In genomic region chr7:150753826-150754603, GRCh38 we compare ENCODE assay signal across 8 cellular contexts. TPM values are rescaled to one million over a fixed set of nuclear protein-coding genes. Genes with fewer than 3 reads are reported as not detected.
A peak's percentile ranks its signal among the peaks of the same experiment; 100 is the strongest.
DNase-seq lines count a peak whose midpoint lies in the region; ATAC-seq, FAIRE-seq and TF ChIP-seq lines count a peak whose summit lies in the region.

No MANE protein-coding gene starts in this region.

- DNase-seq in MCF 10A (ENCODE audit: unreplicated experiment) (peak; percentile 20), breast epithelium (ENCODE audit: low spot score in 2 of 2) (no peak), MG63 (peak; percentile 46), amniotic epithelial cell (ENCODE audit: low read depth) (peak; percentile 5), pancreas (no peak), tibial nerve (ENCODE audit: low spot score in 2 of 2) (no peak), globus pallidus (ENCODE audit: low spot score) (no peak), T1000 (lab: John Stamatoyannopoulos, UW) (no peak)

- no peaks in the 10 kb centered on the region for H3K4me1 Mint-ChIP-seq in MCF 10A (ENCODE audit: insufficient read depth, unreplicated experiment)

- CTCF ChIA-PET in MCF 10A (lab: Yijun Ruan, JAX): interaction anchor here (0.6 kb wide), 1 partner anchor 186 kb away, joined by 5 read pairs; no protein-coding TSS in a partner anchor

- TF ChIP-seq POLR2A in breast epithelium (IDR thresholded peaks at IDR 0.05) (no peak), tibial nerve (IDR thresholded peaks at IDR 0.05) (no peak)

- TF ChIP-seq CTCF in MCF 10A (IDR thresholded peaks at IDR 0.05; ENCODE audit: unreplicated experiment) (no peak), breast epithelium (IDR thresholded peaks at IDR 0.05) (no peak), pancreas (IDR thresholded peaks at IDR 0.05) (no peak), tibial nerve (IDR thresholded peaks at IDR 0.05) (no peak)

- H3K4me1 ChIP-seq in breast epithelium (no peaks in the 10 kb centered on the region), pancreas (peaks cover 0 to 8% (median 0%) of the 10 kb centered on the region in 3 donors), tibial nerve (peaks cover 0 to 3% (median 0%) of the 10 kb centered on the region in 4 donors)

- H3K36me3 ChIP-seq in breast epithelium (no peaks in the 10 kb centered on the region), MG63 (no peaks in the 10 kb centered on the region), pancreas (no peaks in the 10 kb centered on the region), tibial nerve (no peaks in the 10 kb centered on the region)

- no peaks in the 10 kb centered on the region for H3K9me3 Mint-ChIP-seq in MCF 10A (ENCODE audit: unreplicated experiment)

- peaks cover 4% of the 10 kb centered on the region for H3K27me3 Mint-ChIP-seq in MCF 10A (ENCODE audit: insufficient read depth, unreplicated experiment)

- ATAC-seq in pancreas: peak; percentile 58 to 75 (median 72)

- 35 to 42% methylated on average over 3 of the region's 3 CpGs for WGBS in pancreas, 2 donors
- WGBS in tibial nerve, 2 donors: 27 to 39% methylated on average over 3 of the region's 3 CpGs

- H3K9me3 ChIP-seq in breast epithelium: no peaks in the 10 kb centered on the region
- H3K9me3 ChIP-seq in MG63: no peaks in the 10 kb centered on the region
- H3K9me3 ChIP-seq in pancreas: no peaks in the 10 kb centered on the region
- H3K9me3 ChIP-seq in tibial nerve: no peaks in the 10 kb centered on the region

- BruUV-seq in MCF 10A (replicated peaks; lab: Mats Ljungman, UMichigan): no TSS peak

- no peak overlapping the region for H3K27ac ChIP-seq in breast epithelium
- no peak overlapping the region for H3K27ac ChIP-seq in pancreas
- no peak overlapping the region for H3K27ac ChIP-seq in tibial nerve

- H3K27me3 ChIP-seq in breast epithelium (no peaks in the 10 kb centered on the region), MG63 (no peaks in the 10 kb centered on the region), pancreas (no peaks in the 10 kb centered on the region), tibial nerve (no peaks in the 10 kb centered on the region)

- intact Hi-C loops in MCF 10A (cut with micrococcal nuclease) (loop anchor here (10.0 kb wide), 1 partner anchor 469 kb away; no protein-coding TSS in a partner anchor), breast epithelium (cut with DNase I; ENCODE audit: low total_unique reads) (loop anchor here (1.0 kb wide), 1 partner anchor 9 kb away; no protein-coding TSS in a partner anchor), pancreas (cut with DNase I) (no loop called here)

- FAIRE-seq in pancreas (lab: Jason Lieb, UNC): no peak

- no peak overlapping the region for H3K4me3 Mint-ChIP-seq in MCF 10A (ENCODE audit: unreplicated experiment)

- no peaks in the 10 kb centered on the region for H3K36me3 Mint-ChIP-seq in MCF 10A (ENCODE audit: insufficient read depth, unreplicated experiment)

- POLR2A ChIA-PET in MCF 10A (lab: Yijun Ruan, JAX): no interaction called here

- H3K4me3 ChIP-seq in breast epithelium (no peak overlapping the region), MG63 (no peak overlapping the region), pancreas (no peak overlapping the region), tibial nerve (no peak overlapping the region)

- no peak overlapping the region for H3K27ac Mint-ChIP-seq in MCF 10A (ENCODE audit: low read depth, unreplicated experiment)

- no peak for TF ChIP-seq EP300 in tibial nerve (IDR thresholded peaks at IDR 0.05)

RNA-seq across cellular contexts. Expression of gene GIMAP5, which starts 16.8 kb away (rescaled TPM):
- not detected in 2 replicates for total RNA-seq in MCF 10A (2022)
- total RNA-seq in breast epithelium: 10 to 100 TPM; 18.7 to 36.0 (median 30.5) TPM
- not detected in 2 replicates for total RNA-seq in MG63 (2014; rRNA removed; shearing (Covaris generic); ENCODE audit: low replicate concordance)
- total RNA-seq in pancreas: 1 to 10 TPM in 5 of 6 donors, under 1 TPM in 1; 0.83 to 4.1 (median 2.8) TPM
- polyA plus RNA-seq in pancreas: 10 to 100 TPM in 1 of 2 donors, 1 to 10 TPM in 1; 7.6 to 17.3 TPM
- total RNA-seq in tibial nerve: 10 to 100 TPM; 22.0 to 36.7 (median 33.4) TPM

RNA-seq across cellular contexts. Expression of gene GIMAP1, which starts 37.6 kb away (rescaled TPM):
- total RNA-seq in MCF 10A (2022) (not detected in 2 replicates), breast epithelium (1 to 10 TPM; 3.5 to 9.0 (median 6.6) TPM), pancreas (1 to 10 TPM in 2 of 6 donors, under 1 TPM in 4; 0.39 to 1.5 (median 0.84) TPM), tibial nerve (10 to 100 TPM in 1 of 4 donors, 1 to 10 TPM in 3; 4.0 to 10.4 (median 8.4) TPM)
- not detected in 2 replicates for total RNA-seq in MG63 (2014; rRNA removed; shearing (Covaris generic); ENCODE audit: low replicate concordance)
- 1 to 10 TPM; 1.5 to 2.0 TPM for polyA plus RNA-seq in pancreas

RNA-seq across cellular contexts. Expression of gene TMEM176B, which starts 46.1 kb away (rescaled TPM):
- 0.42 TPM in 1 of 2 replicates, not detected in the other for total RNA-seq in MCF 10A (2022)
- 100 to 1,000 TPM in 1 of 3 donors, 10 to 100 TPM in 2; 49.1 to 105 (median 75.5) TPM for total RNA-seq in breast epithelium
- 0.23 TPM in 1 of 2 replicates, not detected in the other for total RNA-seq in MG63 (2014; rRNA removed; shearing (Covaris generic); ENCODE audit: low replicate concordance)
- total RNA-seq in pancreas: 10 to 100 TPM; 20.9 to 41.2 (median 30.5) TPM
- polyA plus RNA-seq in pancreas: 10 to 100 TPM; 16.4 to 83.9 TPM
- total RNA-seq in tibial nerve: 10 to 100 TPM; 33.9 to 83.1 (median 63.2) TPM

RNA-seq across cellular contexts. Expression of gene TMEM176A, which starts 46.6 kb away (rescaled TPM):
- total RNA-seq in MCF 10A (2022) (not detected in 2 replicates), breast epithelium (10 to 100 TPM; 28.3 to 66.5 (median 42.6) TPM), pancreas (10 to 100 TPM; 13.8 to 27.7 (median 17.7) TPM), tibial nerve (10 to 100 TPM; 21.8 to 62.4 (median 36.1) TPM)
- total RNA-seq in MG63 (2014; rRNA removed; shearing (Covaris generic); ENCODE audit: low replicate concordance): not detected in 2 replicates
- polyA plus RNA-seq in pancreas: 10 to 100 TPM; 17.4 to 66.9 TPM

Comparison
In these comparisons a context has a peak if more than half of its experiments do, and no peak if none do; other contexts are left out.
1. DNase-seq: peak in MCF 10A (single experiment), MG63 (single experiment) and amniotic epithelial cell (single experiment); none in breast epithelium (0 of 2), pancreas (0 of 6), tibial nerve (0 of 2), globus pallidus (single experiment) and T1000 (single experiment).
2. RNA of gene TMEM176B, which starts 46.1 kb away (total RNA-seq): 49.1 to 105 TPM in breast epithelium, 33.9 to 83.1 TPM in tibial nerve and 20.9 to 41.2 TPM in pancreas; 0.42 TPM in MCF 10A and 0.23 TPM in MG63; every median in the first group is over 10 times any median in the second.
3. intact Hi-C loops: an anchor here in MCF 10A (10.0 kb wide) and breast epithelium (1.0 kb wide); none called in pancreas.